ENCODE assay signal across 1 cellular context in the genomic region with DNA sequence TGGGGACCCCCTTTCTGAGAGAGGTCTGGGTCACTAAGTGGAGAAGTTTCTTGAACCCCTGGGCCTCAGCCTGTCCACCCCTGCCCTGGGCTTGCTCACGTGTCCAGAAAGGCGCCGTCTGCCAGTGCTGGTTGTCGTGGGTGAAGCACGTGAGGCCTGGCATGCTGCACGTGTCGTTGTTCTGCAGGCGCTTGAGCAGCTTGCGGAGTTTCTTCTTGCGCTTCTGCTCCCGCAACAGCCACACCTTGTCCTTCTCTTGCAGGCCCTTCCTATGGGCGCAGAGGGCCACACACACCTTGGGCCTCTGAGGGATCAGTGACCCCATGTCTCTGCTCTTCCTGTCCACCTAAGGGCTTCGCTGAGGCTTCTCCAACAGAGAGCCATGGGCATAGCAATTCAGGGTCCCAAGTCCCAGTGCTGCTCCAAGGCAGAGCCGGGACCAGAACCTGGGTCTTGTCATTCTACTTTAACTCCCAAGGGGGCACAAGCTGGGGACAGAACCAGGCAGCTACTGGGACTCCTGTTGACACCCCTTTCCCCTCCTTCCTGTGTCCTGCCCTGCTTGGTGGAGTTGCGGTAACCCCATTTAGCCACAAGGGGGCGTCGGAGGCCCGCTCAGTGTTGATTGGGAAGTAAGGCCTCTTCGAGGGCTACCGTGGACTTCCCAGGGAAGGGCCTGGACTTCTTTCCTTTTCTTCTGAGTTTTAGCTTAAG.
A peak's percentile ranks its signal among the peaks of the same experiment; 100 is the strongest.
TF ChIP-seq lines count a peak whose summit lies in the region.

No MANE protein-coding gene starts in this region.

TF ChIP-seq in HEK293, 187 proteins besides CTCF, POLR2A, EP300 and RAD21 (continued from another document):
- TF ChIP-seq, protein P1, sequence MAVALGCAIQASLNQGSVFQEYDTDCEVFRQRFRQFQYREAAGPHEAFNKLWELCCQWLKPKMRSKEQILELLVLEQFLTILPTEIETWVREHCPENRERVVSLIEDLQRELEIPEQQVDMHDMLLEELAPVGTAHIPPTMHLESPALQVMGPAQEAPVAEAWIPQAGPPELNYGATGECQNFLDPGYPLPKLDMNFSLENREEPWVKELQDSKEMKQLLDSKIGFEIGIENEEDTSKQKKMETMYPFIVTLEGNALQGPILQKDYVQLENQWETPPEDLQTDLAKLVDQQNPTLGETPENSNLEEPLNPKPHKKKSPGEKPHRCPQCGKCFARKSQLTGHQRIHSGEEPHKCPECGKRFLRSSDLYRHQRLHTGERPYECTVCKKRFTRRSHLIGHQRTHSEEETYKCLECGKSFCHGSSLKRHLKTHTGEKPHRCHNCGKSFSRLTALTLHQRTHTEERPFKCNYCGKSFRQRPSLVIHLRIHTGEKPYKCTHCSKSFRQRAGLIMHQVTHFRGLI (tag by site-specific recombination; IDR thresholded peaks at IDR 0.05) = no peak
- TF ChIP-seq ZNF266 (tag by site-specific recombination; IDR thresholded peaks at IDR 0.05; ENCODE audit: low read depth) (no peak), ZFHX2 (tag by site-specific recombination; conservative IDR thresholded peaks at IDR 0.05) (no peak), ZNF501 (tag by site-specific recombination; IDR thresholded peaks at IDR 0.05) (no peak), ZNF23 (tag by site-specific recombination; IDR thresholded peaks at IDR 0.05; ENCODE audit: borderline replicate concordance) (no peak), ZNF571 (tag by site-specific recombination; IDR thresholded peaks at IDR 0.05) (no peak), ZNF19 (tag by site-specific recombination; IDR thresholded peaks at IDR 0.05; ENCODE audit: low read depth) (no peak), SCRT2 (tag by site-specific recombination; IDR thresholded peaks at IDR 0.05) (peak; percentile 62), KLF8 (tag by site-specific recombination; IDR thresholded peaks at IDR 0.05) (no peak; the same call in 1 of the 2 replicates), ZFP41 (tag by site-specific recombination; IDR thresholded peaks at IDR 0.05; ENCODE audit: borderline replicate concordance) (no peak), ZNF366 (tag by site-specific recombination; conservative IDR thresholded peaks at IDR 0.05) (no peak), SALL2 (tag by site-specific recombination; IDR thresholded peaks at IDR 0.05; ENCODE audit: borderline replicate concordance) (no peak), ZNF514 (tag by site-specific recombination; IDR thresholded peaks at IDR 0.05) (no peak), ZBTB21 (tag by site-specific recombination; IDR thresholded peaks at IDR 0.05) (no peak), MZF1 (tag by site-specific recombination; IDR thresholded peaks at IDR 0.05; ENCODE audit: borderline replicate concordance) (no peak), ZNF292 (tag by site-specific recombination; IDR thresholded peaks at IDR 0.05; ENCODE audit: borderline replicate concordance, low read depth) (no peak), ZNF654 (tag by site-specific recombination; IDR thresholded peaks at IDR 0.05; ENCODE audit: low read depth) (peak; percentile 86), SCRT1 (tag by site-specific recombination; IDR thresholded peaks at IDR 0.05; ENCODE audit: borderline replicate concordance) (0 out of 2 replicates have a peak, but pooled peaks have one; percentile 22), ZNF112 (tag by site-specific recombination; IDR thresholded peaks at IDR 0.05) (no peak), KLF7 (tag by site-specific recombination; IDR thresholded peaks at IDR 0.05; ENCODE audit: borderline replicate concordance) (no peak), ZFP37 (tag by site-specific recombination; IDR thresholded peaks at IDR 0.05) (no peak), EGR2 (tag by site-specific recombination; IDR thresholded peaks at IDR 0.05; ENCODE audit: low read depth) (no peak), TRIM28 (IDR thresholded peaks at IDR 0.05; ENCODE audit: borderline replicate concordance, low read length) (no peak)
- TF ChIP-seq, protein P2, sequence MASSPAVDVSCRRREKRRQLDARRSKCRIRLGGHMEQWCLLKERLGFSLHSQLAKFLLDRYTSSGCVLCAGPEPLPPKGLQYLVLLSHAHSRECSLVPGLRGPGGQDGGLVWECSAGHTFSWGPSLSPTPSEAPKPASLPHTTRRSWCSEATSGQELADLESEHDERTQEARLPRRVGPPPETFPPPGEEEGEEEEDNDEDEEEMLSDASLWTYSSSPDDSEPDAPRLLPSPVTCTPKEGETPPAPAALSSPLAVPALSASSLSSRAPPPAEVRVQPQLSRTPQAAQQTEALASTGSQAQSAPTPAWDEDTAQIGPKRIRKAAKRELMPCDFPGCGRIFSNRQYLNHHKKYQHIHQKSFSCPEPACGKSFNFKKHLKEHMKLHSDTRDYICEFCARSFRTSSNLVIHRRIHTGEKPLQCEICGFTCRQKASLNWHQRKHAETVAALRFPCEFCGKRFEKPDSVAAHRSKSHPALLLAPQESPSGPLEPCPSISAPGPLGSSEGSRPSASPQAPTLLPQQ (tag by site-specific recombination; IDR thresholded peaks at IDR 0.05) = no peak
- TF ChIP-seq, protein P3, sequence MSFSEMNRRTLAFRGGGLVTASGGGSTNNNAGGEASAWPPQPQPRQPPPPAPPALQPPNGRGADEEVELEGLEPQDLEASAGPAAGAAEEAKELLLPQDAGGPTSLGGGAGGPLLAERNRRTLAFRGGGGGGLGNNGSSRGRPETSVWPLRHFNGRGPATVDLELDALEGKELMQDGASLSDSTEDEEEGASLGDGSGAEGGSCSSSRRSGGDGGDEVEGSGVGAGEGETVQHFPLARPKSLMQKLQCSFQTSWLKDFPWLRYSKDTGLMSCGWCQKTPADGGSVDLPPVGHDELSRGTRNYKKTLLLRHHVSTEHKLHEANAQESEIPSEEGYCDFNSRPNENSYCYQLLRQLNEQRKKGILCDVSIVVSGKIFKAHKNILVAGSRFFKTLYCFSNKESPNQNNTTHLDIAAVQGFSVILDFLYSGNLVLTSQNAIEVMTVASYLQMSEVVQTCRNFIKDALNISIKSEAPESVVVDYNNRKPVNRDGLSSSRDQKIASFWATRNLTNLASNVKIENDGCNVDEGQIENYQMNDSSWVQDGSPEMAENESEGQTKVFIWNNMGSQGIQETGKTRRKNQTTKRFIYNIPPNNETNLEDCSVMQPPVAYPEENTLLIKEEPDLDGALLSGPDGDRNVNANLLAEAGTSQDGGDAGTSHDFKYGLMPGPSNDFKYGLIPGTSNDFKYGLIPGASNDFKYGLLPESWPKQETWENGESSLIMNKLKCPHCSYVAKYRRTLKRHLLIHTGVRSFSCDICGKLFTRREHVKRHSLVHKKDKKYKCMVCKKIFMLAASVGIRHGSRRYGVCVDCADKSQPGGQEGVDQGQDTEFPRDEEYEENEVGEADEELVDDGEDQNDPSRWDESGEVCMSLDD (tag by site-specific recombination; IDR thresholded peaks at IDR 0.05) = no peak
- TF ChIP-seq, protein P4, sequence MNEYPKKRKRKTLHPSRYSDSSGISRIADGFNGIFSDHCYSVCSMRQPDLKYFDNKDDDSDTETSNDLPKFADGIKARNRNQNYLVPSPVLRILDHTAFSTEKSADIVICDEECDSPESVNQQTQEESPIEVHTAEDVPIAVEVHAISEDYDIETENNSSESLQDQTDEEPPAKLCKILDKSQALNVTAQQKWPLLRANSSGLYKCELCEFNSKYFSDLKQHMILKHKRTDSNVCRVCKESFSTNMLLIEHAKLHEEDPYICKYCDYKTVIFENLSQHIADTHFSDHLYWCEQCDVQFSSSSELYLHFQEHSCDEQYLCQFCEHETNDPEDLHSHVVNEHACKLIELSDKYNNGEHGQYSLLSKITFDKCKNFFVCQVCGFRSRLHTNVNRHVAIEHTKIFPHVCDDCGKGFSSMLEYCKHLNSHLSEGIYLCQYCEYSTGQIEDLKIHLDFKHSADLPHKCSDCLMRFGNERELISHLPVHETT (tag by site-specific recombination; IDR thresholded peaks at IDR 0.05) = no peak
